ENCODE assay signal across 1 cellular context in genomic region chr1:116440731-116441130, GRCh38.
TF ChIP-seq lines count a peak whose summit lies in the region.

No MANE protein-coding gene starts in this region.

TF ChIP-seq in K562, 482 proteins besides CTCF, POLR2A, EP300 and RAD21 (continued from another document):
- TF ChIP-seq ZNF395 (CRISPR knock-in tag; IDR thresholded peaks at IDR 0.05) (no peak), TOE1 (IDR thresholded peaks at IDR 0.05; ENCODE audit: borderline replicate concordance) (no peak), TOE1 (CRISPR knock-in tag; IDR thresholded peaks at IDR 0.05; ENCODE audit: borderline replicate concordance, low read depth) (no peak), GTF2A2 (tag; IDR thresholded peaks at IDR 0.05) (no peak), E2F3 (CRISPR knock-in tag; IDR thresholded peaks at IDR 0.05) (no peak), CREB5 (CRISPR knock-in tag; IDR thresholded peaks at IDR 0.05) (no peak)
